ENCODE assay signal across 32 cellular contexts in genomic region chr13:102276479-102276878, GRCh38.
"Had no signal": no experiment of that assay in that cellular context is flagged by ENCODE, and none has a peak within 500 bp of the region (broad histone marks: within the 10 kb centered on the region; RNA-seq: fewer than 3 reads in every experiment).

No MANE protein-coding gene starts in this region.

- H3K4me1 ChIP-seq: breast epithelium, colonic mucosa had no signal

- H3K36me3 ChIP-seq: ascending aorta, breast epithelium, cardiac muscle cell, colonic mucosa, esophagus muscularis mucosa, gastroesophageal sphincter, heart right ventricle, WERI-Rb-1 had no signal

- H3K27me3 ChIP-seq: ascending aorta, breast epithelium, cardiac muscle cell, colonic mucosa, dorsolateral prefrontal cortex, esophagus muscularis mucosa, gastroesophageal sphincter, heart right ventricle had no signal

- H3K27ac ChIP-seq: breast epithelium, cardiac muscle cell, colonic mucosa, WERI-Rb-1 had no signal

- DNase-seq: activated B cell treated with CpG ODN at 0.5 μM for 24 hours; activated CD4-positive, alpha-beta memory T cell treated with anti-CD3 and anti-CD28 coated beads for 36 hours; activated CD4-positive, alpha-beta T cell treated with anti-CD3 and anti-CD28 coated beads for 36 hours; activated CD4-positive, alpha-beta T cell treated with anti-CD3 and anti-CD28 coated beads, Interleukin-2, amount 10 ng/mL, durations not matched to agents 24 days and 14 days; activated CD8-positive, alpha-beta memory T cell treated with anti-CD3 and anti-CD28 coated beads, Interleukin-2, amount 10 ng/mL, durations not matched to agents 7 days and 5 days; activated CD8-positive, alpha-beta memory T cell treated with anti-CD3 and anti-CD28 coated beads, Interleukin-2, amount 50 U/mL, for 4 hours; activated CD8-positive, alpha-beta T cell treated with anti-CD3 and anti-CD28 coated beads, Interleukin-2, amount 10 ng/mL, durations not matched to agents 7 days and 5 days; activated gamma-delta T cell; activated naive CD4-positive, alpha-beta T cell; activated naive CD4-positive, alpha-beta T cell treated with anti-CD3 and anti-CD28 coated beads, Interleukin-2, amount 10 ng/mL, durations not matched to agents 7 days and 5 days; activated naive CD8-positive, alpha-beta T cell treated with anti-CD3 and anti-CD28 coated beads, Interleukin-2, amount 10 ng/mL, durations not matched to agents 7 days and 5 days; activated T-cell treated with anti-CD3 and anti-CD28 coated beads, Interleukin-2, amount 50 U/mL, for 1 hour; activated T-cell treated with anti-CD3 and anti-CD28 coated beads, Interleukin-2, amount 50 U/mL, for 48 hours; central memory CD4-positive, alpha-beta T cell; cerebellar nuclear complex; colonic mucosa; dorsolateral prefrontal cortex; effector memory CD4-positive, alpha-beta T cell; endodermal cell; erythroblast; heart right ventricle; SW 1271; T-cell; T-helper 9 cell; WERI-Rb-1 had no signal

- H3K4me3 ChIP-seq: ascending aorta, breast epithelium, cardiac muscle cell, colonic mucosa, dorsolateral prefrontal cortex, esophagus muscularis mucosa, gastroesophageal sphincter, heart right ventricle had no signal

- H3K9me3 ChIP-seq: ascending aorta, breast epithelium, colonic mucosa, esophagus muscularis mucosa, gastroesophageal sphincter, heart right ventricle had no signal

- ATAC-seq: activated CD4-positive, alpha-beta T cell treated with anti-CD3 and anti-CD28 coated beads for 36 hours; activated CD4-positive, CD25-positive, alpha-beta regulatory T cell treated with anti-CD3 and anti-CD28 coated beads, Interleukin-2, amount 50 U/mL, for 24 hours; activated CD8-positive, alpha-beta memory T cell treated with anti-CD3 and anti-CD28 coated beads, Interleukin-2, amount 10 ng/mL, durations not matched to agents 7 days and 5 days; activated CD8-positive, alpha-beta T cell treated with anti-CD3 and anti-CD28 coated beads, Interleukin-2, amount 10 ng/mL, durations not matched to agents 7 days and 5 days; activated naive CD4-positive, alpha-beta T cell treated with anti-CD3 and anti-CD28 coated beads, Interleukin-2, amount 50 U/mL, for 72 hours; T-cell had no signal
